In genomic region chr1:211382714-211383480, GRCh38 we compare ENCODE assay signal across 8 cellular contexts. TPM values are rescaled to one million over a fixed set of nuclear protein-coding genes. Genes with fewer than 3 reads are reported as not detected.
DNase-seq lines count a peak whose midpoint lies in the region; ATAC-seq and TF ChIP-seq lines count a peak whose summit lies in the region.

No MANE protein-coding gene starts in this region.

- peak overlapping the region; percentile 80 to 91 for H3K27ac ChIP-seq in coronary artery

- H3K36me3 Mint-ChIP-seq in activated CD4-positive, alpha-beta T cell treated with anti-CD3 and anti-CD28 coated beads, Interleukin-2, amount 10 ng/mL, durations not matched to agents 24 days and 14 days (ENCODE audit: low read depth): peaks cover 20% of the 10 kb centered on the region

- H3K9me3 Mint-ChIP-seq in activated CD4-positive, alpha-beta T cell treated with anti-CD3 and anti-CD28 coated beads, Interleukin-2, amount 10 ng/mL, durations not matched to agents 24 days and 14 days: peaks cover 4% of the 10 kb centered on the region

- DNase-seq in AG20443 (ENCODE audit: low spot score) (peak; percentile 96), NCI-H526 (lab: John Stamatoyannopoulos, UW) (peak; percentile 39 to 88), coronary artery (ENCODE audit: low spot score) (peak; percentile 95), left colon (peak; percentile 94 to 96)
- peak; percentile 95 for DNase-seq in activated CD4-positive, alpha-beta T cell treated with anti-CD3 and anti-CD28 coated beads, Interleukin-2, amount 10 ng/mL, durations not matched to agents 24 days and 14 days
- peak; percentile 52 to 72 (median 66) for DNase-seq in stimulated activated CD4-positive, alpha-beta T cell treated with anti-CD3 and anti-CD28 coated beads, Interleukin-1b, Interleukin-23, amount 100 ng/mL, for 24 hours (ENCODE audit: low read depth in 4 of 4, low spot score in 1 of 4)

- H3K4me1 Mint-ChIP-seq in activated CD4-positive, alpha-beta T cell treated with anti-CD3 and anti-CD28 coated beads, Interleukin-2, amount 10 ng/mL, durations not matched to agents 24 days and 14 days: peaks cover 43% of the 10 kb centered on the region

- H3K4me3 ChIP-seq in coronary artery: peak overlapping the region; percentile 76

- TF ChIP-seq CTCF in coronary artery (IDR thresholded peaks at IDR 0.05): no peak

- intact Hi-C loops in activated CD4-positive, alpha-beta T cell treated with anti-CD3 and anti-CD28 coated beads, Interleukin-2, amount 10 ng/mL, durations not matched to agents 24 days and 14 days (cut with micrococcal nuclease): loop anchor here (1.0 to 5.0 kb wide), 6 partner anchors 34 to 194 kb away; partner anchors contain the start of genes RCOR3 and SLC30A1
- intact Hi-C loops in left colon (cut with DNase I, micrococcal nuclease): no loop called here

- peak overlapping the region; percentile 80 for H3K4me3 Mint-ChIP-seq in activated CD4-positive, alpha-beta T cell treated with anti-CD3 and anti-CD28 coated beads, Interleukin-2, amount 10 ng/mL, durations not matched to agents 24 days and 14 days

- peak overlapping the region; percentile 93 for H3K27ac Mint-ChIP-seq in activated CD4-positive, alpha-beta T cell treated with anti-CD3 and anti-CD28 coated beads, Interleukin-2, amount 10 ng/mL, durations not matched to agents 24 days and 14 days

- ATAC-seq in GM19043 (IDR thresholded peaks at IDR 0.05; ENCODE audit: low read depth, unreplicated experiment) (peak; percentile 98), HG03342 (IDR thresholded peaks at IDR 0.05; ENCODE audit: unreplicated experiment) (peak; percentile 97), left colon (peak; percentile 99)

- peaks cover 6% of the 10 kb centered on the region for H3K27me3 Mint-ChIP-seq in activated CD4-positive, alpha-beta T cell treated with anti-CD3 and anti-CD28 coated beads, Interleukin-2, amount 10 ng/mL, durations not matched to agents 24 days and 14 days

RNA-seq across cellular contexts. Expression of gene TRAF5, which starts 56.3 kb away (rescaled TPM):
- total RNA-seq in activated CD4-positive, alpha-beta T cell treated with anti-CD3 and anti-CD28 coated beads, Interleukin-2, amount 10 ng/mL, durations not matched to agents 24 days and 14 days: 55.6 and 56.6 TPM in 2 replicates
- 10 to 100 TPM; 15.0 to 16.2 TPM for total RNA-seq in left colon

Comparison
In these comparisons a context has a peak if more than half of its experiments do, and no peak if none do; other contexts are left out.
1. Peak in every context shown above with its lines: DNase-seq, ATAC-seq, H3K4me3 ChIP-seq and H3K27ac ChIP-seq.